In the genomic region with DNA sequence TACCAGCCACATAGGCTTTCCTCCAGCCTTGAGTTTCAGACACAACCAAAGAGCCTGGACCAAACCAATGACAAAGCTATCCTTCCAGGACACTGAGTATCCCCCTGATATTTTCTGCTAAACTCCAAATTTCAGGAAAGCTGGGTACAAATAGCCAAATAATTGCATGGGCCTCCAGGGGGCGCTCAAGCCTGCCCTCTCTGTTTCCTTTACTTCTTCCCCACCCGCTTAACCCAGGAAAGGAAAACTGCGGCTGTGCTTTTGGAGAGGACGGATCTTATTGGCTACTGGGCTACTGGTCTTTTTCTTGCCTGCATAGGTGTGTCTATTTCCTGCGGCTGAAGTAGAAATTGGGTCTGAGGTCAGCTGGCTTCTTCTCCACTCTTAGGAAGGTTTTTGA, we compare ENCODE assay signal across 8 cellular contexts. TPM values are rescaled to one million over a fixed set of nuclear protein-coding genes. Genes with fewer than 3 reads are reported as not detected.
DNase-seq lines count a peak whose midpoint lies in the region; ATAC-seq and TF ChIP-seq lines count a peak whose summit lies in the region.

No MANE protein-coding gene starts in this region.

- H3K27ac ChIP-seq in DND-41 (ENCODE audit: low read length): no peak overlapping the region
- H3K27ac ChIP-seq in KMS-11: no peak overlapping the region
- no peak overlapping the region for H3K27ac ChIP-seq in ascending aorta
- H3K27ac ChIP-seq in hepatocyte: no peak overlapping the region

- H3K4me2 ChIP-seq in DND-41 (ENCODE audit: insufficient read depth, low read length) (no peak overlapping the region), KMS-11 (no peak overlapping the region), hepatocyte (no peak overlapping the region)

- no peaks in the 10 kb centered on the region for H3K36me3 ChIP-seq in DND-41 (ENCODE audit: insufficient read depth, low read length)
- H3K36me3 ChIP-seq in KMS-11 (ENCODE audit: insufficient read depth): no peaks in the 10 kb centered on the region
- no peaks in the 10 kb centered on the region for H3K36me3 ChIP-seq in ascending aorta
- no peaks in the 10 kb centered on the region for H3K36me3 ChIP-seq in hepatocyte (replicated peaks; ENCODE audit: insufficient read depth, low read depth)

- ATAC-seq in DND-41 (ENCODE audit: insufficient read depth, low read depth): peak; percentile 54; the same call in 2 of the 3 replicates
- ATAC-seq in GM19452 (IDR thresholded peaks at IDR 0.05; ENCODE audit: unreplicated experiment): no peak
- no peak for ATAC-seq in HG02973 (IDR thresholded peaks at IDR 0.05; ENCODE audit: unreplicated experiment)

- H3K4me1 ChIP-seq in DND-41 (ENCODE audit: insufficient read depth, low read length) (no peaks in the 10 kb centered on the region), KMS-11 (ENCODE audit: low read depth, poor library complexity, severe bottlenecking) (no peaks in the 10 kb centered on the region), ascending aorta (no peaks in the 10 kb centered on the region), hepatocyte (ENCODE audit: insufficient read depth) (no peaks in the 10 kb centered on the region)

- intact Hi-C loops in ascending aorta (cut with DNase I): loop anchor here (1.0 kb wide), 1 partner anchor 47 kb away; no protein-coding TSS in a partner anchor

- WGBS in hepatocyte (ENCODE audit: low lambda C conversion rate, missing lambda C conversion rate): 39% methylated on average over 5 of the region's 5 CpGs

- H3K9ac ChIP-seq in DND-41 (ENCODE audit: low read depth, low read length) (no peak overlapping the region), KMS-11 (no peak overlapping the region)

- H3K27me3 ChIP-seq in DND-41 (ENCODE audit: insufficient read depth, low read length, poor library complexity): no peaks in the 10 kb centered on the region
- no peaks in the 10 kb centered on the region for H3K27me3 ChIP-seq in KMS-11 (ENCODE audit: insufficient read depth, low read depth)
- no peaks in the 10 kb centered on the region for H3K27me3 ChIP-seq in ascending aorta
- H3K27me3 ChIP-seq in hepatocyte: no peaks in the 10 kb centered on the region

- DNase-seq in DND-41 (peak; percentile 58), T-helper 2 cell (peak; percentile 35 to 50 (median 49)), ascending aorta (ENCODE audit: low spot score in 2 of 2) (peak in 1 of 2 donors; percentile 72), hepatocyte (ENCODE audit: low spot score) (peak; percentile 35)
- peak; percentile 31 to 61 for DNase-seq in stimulated activated CD4-positive, alpha-beta T cell treated with anti-CD3 and anti-CD28 coated beads, Interleukin-12 subunit alpha, Interleukin-12 subunit beta, amount 100 ng/mL, for 24 hours (ENCODE audit: low read depth in 2 of 2)

- H3K79me2 ChIP-seq in DND-41 (ENCODE audit: insufficient read depth, low read length) (no peaks in the 10 kb centered on the region), KMS-11 (ENCODE audit: insufficient read depth, low read depth) (no peaks in the 10 kb centered on the region), hepatocyte (no peaks in the 10 kb centered on the region)

- peak; percentile 82 for TF ChIP-seq CTCF in DND-41 (IDR thresholded peaks at IDR 0.05; ENCODE audit: borderline replicate concordance, extremely low read depth, low read length, poor library complexity, severe bottlenecking)
- TF ChIP-seq CTCF in KMS-11 (conservative IDR thresholded peaks at IDR 0.05; ENCODE audit: low read depth, low read length): peak; percentile 72
- TF ChIP-seq CTCF in ascending aorta (IDR thresholded peaks at IDR 0.05): peak; percentile 58 to 76 (median 69)
- peak; percentile 40 for TF ChIP-seq CTCF in hepatocyte (IDR thresholded peaks at IDR 0.05; ENCODE audit: poor library complexity)

- H3K4me3 ChIP-seq in DND-41 (ENCODE audit: low read depth in 1 of 2, low read length in 2 of 2): no peak overlapping the region
- H3K4me3 ChIP-seq in KMS-11 (IDR thresholded peaks at IDR 0.05; ENCODE audit: insufficient read depth, low read depth, low read length): no peak overlapping the region
- no peak overlapping the region for H3K4me3 ChIP-seq in ascending aorta
- H3K4me3 ChIP-seq in hepatocyte: no peak overlapping the region

- H4K20me1 ChIP-seq in DND-41 (ENCODE audit: insufficient read depth, low read length) (no peaks in the 10 kb centered on the region), KMS-11 (ENCODE audit: insufficient read depth) (no peaks in the 10 kb centered on the region), hepatocyte (ENCODE audit: insufficient read depth, poor library complexity, severe bottlenecking) (no peaks in the 10 kb centered on the region)

- peaks cover 36% of the 10 kb centered on the region for H3K9me3 ChIP-seq in DND-41 (ENCODE audit: insufficient read depth, low read length, severe bottlenecking)
- H3K9me3 ChIP-seq in ascending aorta: peaks cover 13 to 20% of the 10 kb centered on the region in 2 donors
- H3K9me3 ChIP-seq in hepatocyte (ENCODE audit: low read depth): no peaks in the 10 kb centered on the region

- H2AFZ ChIP-seq in DND-41 (ENCODE audit: low read depth, low read length) (no peak overlapping the region), KMS-11 (ENCODE audit: low read depth) (no peak overlapping the region), hepatocyte (no peak overlapping the region)

- H3K9me2 ChIP-seq in hepatocyte (replicated peaks; ENCODE audit: insufficient read depth): no peaks in the 10 kb centered on the region

RNA-seq across cellular contexts. Expression of a gene that starts 30.1 kb away (rescaled TPM):
- total RNA-seq in ascending aorta (not detected), hepatocyte (0.96 TPM in 1 of 2 replicates, not detected in the other)
- 0.92 TPM in 1 of 2 replicates, not detected in the other for polyA plus RNA-seq in hepatocyte

RNA-seq across cellular contexts. Expression of a gene that starts 30.2 kb away (rescaled TPM):
- total RNA-seq in ascending aorta (35.1 TPM), hepatocyte (0.13 and 0.52 TPM in 2 replicates)
- polyA plus RNA-seq in hepatocyte: 0.29 and 0.43 TPM in 2 replicates

RNA-seq across cellular contexts. Expression of a gene that starts 47.7 kb away (rescaled TPM):
- total RNA-seq in ascending aorta (not detected), hepatocyte (1.3 and 2.2 TPM in 2 replicates)
- polyA plus RNA-seq in hepatocyte: 0.40 and 0.88 TPM in 2 replicates

RNA-seq across cellular contexts. Expression of a gene that starts 50.3 kb away (rescaled TPM):
- not detected for total RNA-seq in ascending aorta
- not detected in 2 replicates for total RNA-seq in hepatocyte
- 0.54 TPM in 1 of 2 replicates, not detected in the other for polyA plus RNA-seq in hepatocyte

Comparison
In these comparisons a context has a peak if more than half of its experiments do, and no peak if none do; other contexts are left out.
1. RNA of a gene that starts 30.2 kb away (total RNA-seq): 35.1 TPM in ascending aorta (single experiment); 0.13 to 0.52 TPM in hepatocyte; every median in the first group is over 10 times any median in the second.
2. Peak in every context shown above with its lines, with median percentiles within 50 percentile points of each other: CTCF ChIP-seq.